Comparison of ENCODE assay signal across 12 cellular contexts in genomic region chr2:53018830-53019425, GRCh38.
DNase-seq lines count a peak whose midpoint lies in the region.
"Had no signal": no experiment of that assay in that cellular context is flagged by ENCODE, and none has a peak within 500 bp of the region (broad histone marks: within the 10 kb centered on the region; RNA-seq: fewer than 3 reads in every experiment).

No MANE protein-coding gene starts in this region.

- no peaks in the 10 kb centered on the region for H3K36me3 Mint-ChIP-seq in activated CD4-positive, alpha-beta memory T cell treated with anti-CD3 and anti-CD28 coated beads, Interleukin-2, amount 10 ng/mL, durations not matched to agents 7 days and 5 days (ENCODE audit: low read depth)
- H3K36me3 Mint-ChIP-seq: activated naive CD8-positive, alpha-beta T cell treated with anti-CD3 and anti-CD28 coated beads for 36 hours; stimulated activated naive B cell treated with anti-CD40 and anti-IgM and Interleukin-4, amounts not matched to agents 10 μg/mL and 1 μg/mL and 100 μg/mL, for 72 hours had no signal

- H3K4me3 Mint-ChIP-seq in activated CD4-positive, alpha-beta memory T cell treated with anti-CD3 and anti-CD28 coated beads, Interleukin-2, amount 10 ng/mL, durations not matched to agents 7 days and 5 days, result no peak overlapping the region
- H3K4me3 Mint-ChIP-seq: activated naive CD8-positive, alpha-beta T cell treated with anti-CD3 and anti-CD28 coated beads for 36 hours; stimulated activated naive B cell treated with anti-CD40 and anti-IgM and Interleukin-4, amounts not matched to agents 10 μg/mL and 1 μg/mL and 100 μg/mL, for 72 hours had no signal

- in situ Hi-C loops in Caki2 (cut with HindIII; ENCODE audit: low pct_unique_long_range_greater_than_20kb, low sequenced_read_pairs), result no loop called here

- POLR2A ChIA-PET in activated CD4-positive, alpha-beta memory T cell treated with anti-CD3 and anti-CD28 coated beads, Interleukin-2, amount 10 ng/mL, durations not matched to agents 7 days and 5 days (lab: Charles Lee), result no interaction called here

- no peak overlapping the region for H3K27ac Mint-ChIP-seq in activated CD4-positive, alpha-beta memory T cell treated with anti-CD3 and anti-CD28 coated beads, Interleukin-2, amount 10 ng/mL, durations not matched to agents 7 days and 5 days
- H3K27ac Mint-ChIP-seq: activated naive CD8-positive, alpha-beta T cell treated with anti-CD3 and anti-CD28 coated beads for 36 hours; stimulated activated naive B cell treated with anti-CD40 and anti-IgM and Interleukin-4, amounts not matched to agents 10 μg/mL and 1 μg/mL and 100 μg/mL, for 72 hours had no signal

- H3K27me3 Mint-ChIP-seq in activated CD4-positive, alpha-beta memory T cell treated with anti-CD3 and anti-CD28 coated beads, Interleukin-2, amount 10 ng/mL, durations not matched to agents 7 days and 5 days, result no peaks in the 10 kb centered on the region
- H3K27me3 Mint-ChIP-seq: activated naive CD8-positive, alpha-beta T cell treated with anti-CD3 and anti-CD28 coated beads for 36 hours; stimulated activated naive B cell treated with anti-CD40 and anti-IgM and Interleukin-4, amounts not matched to agents 10 μg/mL and 1 μg/mL and 100 μg/mL, for 72 hours had no signal

- H3K4me1 Mint-ChIP-seq in activated CD4-positive, alpha-beta memory T cell treated with anti-CD3 and anti-CD28 coated beads, Interleukin-2, amount 10 ng/mL, durations not matched to agents 7 days and 5 days, result no peaks in the 10 kb centered on the region
- H3K4me1 Mint-ChIP-seq: activated naive CD8-positive, alpha-beta T cell treated with anti-CD3 and anti-CD28 coated beads for 36 hours; stimulated activated naive B cell treated with anti-CD40 and anti-IgM and Interleukin-4, amounts not matched to agents 10 μg/mL and 1 μg/mL and 100 μg/mL, for 72 hours had no signal

- DNase-seq in Caki2 (ENCODE audit: low read depth) (peak; percentile 7), HuH-7.5 (ENCODE audit: low spot score) (peak; percentile 13), amniotic epithelial cell (ENCODE audit: low read depth) (peak; percentile 11), kidney tubule cell (ENCODE audit: low spot score) (peak; percentile 11), midbrain (lab: John Stamatoyannopoulos, UW) (no peak), NCI-H2196 treated with DMSO at 0.1 percent for 48 hours (lab: John Stamatoyannopoulos, UW; ENCODE audit: unreplicated experiment) (no peak)
- no peak for DNase-seq in activated T-cell treated with anti-CD3 and anti-CD28 coated beads, Interleukin-2, amount 50 U/mL, for 1 hour
- no peak for DNase-seq in activated CD4-positive, alpha-beta memory T cell treated with anti-CD3 and anti-CD28 coated beads, Interleukin-2, amount 10 ng/mL, durations not matched to agents 7 days and 5 days
- DNase-seq: activated CD4-positive, alpha-beta T cell treated with anti-CD3 and anti-CD28 coated beads for 4 hours; activated naive CD8-positive, alpha-beta T cell treated with anti-CD3 and anti-CD28 coated beads for 36 hours; spleen; stimulated activated naive B cell treated with anti-CD40 and anti-IgM and Interleukin-4, amounts not matched to agents 10 μg/mL and 1 μg/mL and 100 μg/mL, for 72 hours had no signal

- CTCF ChIA-PET in activated CD4-positive, alpha-beta memory T cell treated with anti-CD3 and anti-CD28 coated beads, Interleukin-2, amount 10 ng/mL, durations not matched to agents 7 days and 5 days (lab: Charles Lee), result no interaction called here

- H3K9me3 Mint-ChIP-seq in activated CD4-positive, alpha-beta memory T cell treated with anti-CD3 and anti-CD28 coated beads, Interleukin-2, amount 10 ng/mL, durations not matched to agents 7 days and 5 days, result peaks cover 6% of the 10 kb centered on the region

Comparison
In these comparisons a context has a peak if more than half of its experiments do, and no peak if none do; other contexts are left out.
1. DNase-seq: peak in Caki2 (single experiment), HuH-7.5 (single experiment), amniotic epithelial cell (single experiment) and kidney tubule cell (single experiment); none in midbrain (single experiment), NCI-H2196 treated with DMSO at 0.1 percent for 48 hours (single experiment), activated T-cell treated with anti-CD3 and anti-CD28 coated beads, Interleukin-2, amount 50 U/mL, for 1 hour (single experiment) and activated CD4-positive, alpha-beta memory T cell treated with anti-CD3 and anti-CD28 coated beads, Interleukin-2, amount 10 ng/mL, durations not matched to agents 7 days and 5 days (single experiment).